Comparison of ENCODE assay signal across 20 cellular contexts in genomic region chr10:9069136-9069535, GRCh38.
DNase-seq lines count a peak whose midpoint lies in the region; ATAC-seq, FAIRE-seq and TF ChIP-seq lines count a peak whose summit lies in the region.
"Had no signal": no experiment of that assay in that cellular context is flagged by ENCODE, and none has a peak within 500 bp of the region (broad histone marks: within the 10 kb centered on the region; RNA-seq: fewer than 3 reads in every experiment).

No MANE protein-coding gene starts in this region.

- no peak for DNase-seq in activated T-cell treated with anti-CD3 and anti-CD28 coated beads, Interleukin-2, amount 50 U/mL, for 4 hours
- DNase-seq in activated T-cell treated with anti-CD3 and anti-CD28 coated beads, Interleukin-2, amount 50 U/mL, for 48 hours, result no peak
- DNase-seq in HTR-8/SVneo (ENCODE audit: insufficient read length, low spot score), result peak; percentile 10
- peak; percentile 19 for DNase-seq in kidney epithelial cell (ENCODE audit: low read depth)
- DNase-seq in SHP77 treated with DMSO at 0.1 percent for 48 hours (lab: John Stamatoyannopoulos, UW), result no peak
- DNase-seq: activated B cell treated with CpG ODN at 0.5 μM for 24 hours; activated effector memory CD4-positive, alpha-beta T cell treated with Interleukin-2 at 50 U/mL for 16 hours; C1 segment of cervical spinal cord; GM23248; immature natural killer cell; NCI-H446 treated with DMSO at 0.1 percent for 48 hours; NK-92 treated with Interleukin-12 subunit alpha and Interleukin-12 subunit beta, amount 100 ng/mL, for 24 hours; right lobe of liver; substantia nigra had no signal

- peaks cover 3% of the 10 kb centered on the region for H3K4me1 Mint-ChIP-seq in activated T-cell treated with anti-CD3 and anti-CD28 coated beads, Interleukin-2, amount 50 U/mL, for 4 hours (ENCODE audit: low read depth)
- H3K4me1 Mint-ChIP-seq in activated T-helper 17 cell treated with anti-CD3 and anti-CD28 coated beads, Interleukin-2, amount 50 U/mL, for 72 hours, result no peaks in the 10 kb centered on the region
- H3K4me1 Mint-ChIP-seq: activated B cell treated with CpG ODN at 0.5 μM for 24 hours, immature natural killer cell, nephron had no signal

- ATAC-seq in activated T-cell treated with anti-CD3 and anti-CD28 coated beads, Interleukin-2, amount 50 U/mL, for 4 hours, result peak; percentile 75 to 96
- peak; percentile 32 for ATAC-seq in activated T-helper 17 cell treated with anti-CD3 and anti-CD28 coated beads, Interleukin-2, amount 50 U/mL, for 72 hours (replicated peaks)
- ATAC-seq in GM18861 (IDR thresholded peaks at IDR 0.05; ENCODE audit: unreplicated experiment) (no peak), GM19351 (IDR thresholded peaks at IDR 0.05; ENCODE audit: unreplicated experiment) (no peak)
- ATAC-seq: right lobe of liver had no signal

- no peak overlapping the region for H3K4me3 Mint-ChIP-seq in activated T-cell treated with anti-CD3 and anti-CD28 coated beads, Interleukin-2, amount 50 U/mL, for 4 hours
- no peak overlapping the region for H3K4me3 Mint-ChIP-seq in activated T-helper 17 cell treated with anti-CD3 and anti-CD28 coated beads, Interleukin-2, amount 50 U/mL, for 72 hours
- H3K4me3 Mint-ChIP-seq: activated B cell treated with CpG ODN at 0.5 μM for 24 hours, immature natural killer cell, nephron had no signal

- H3K27ac Mint-ChIP-seq in activated T-helper 17 cell treated with anti-CD3 and anti-CD28 coated beads, Interleukin-2, amount 50 U/mL, for 72 hours, result no peak overlapping the region
- H3K27ac Mint-ChIP-seq: activated B cell treated with CpG ODN at 0.5 μM for 24 hours, immature natural killer cell, nephron had no signal

- peaks cover 2% of the 10 kb centered on the region for H3K27me3 Mint-ChIP-seq in activated T-cell treated with anti-CD3 and anti-CD28 coated beads, Interleukin-2, amount 50 U/mL, for 4 hours (ENCODE audit: low read depth)
- H3K27me3 Mint-ChIP-seq in activated T-helper 17 cell treated with anti-CD3 and anti-CD28 coated beads, Interleukin-2, amount 50 U/mL, for 72 hours, result peaks cover 4% of the 10 kb centered on the region
- H3K27me3 Mint-ChIP-seq: activated B cell treated with CpG ODN at 0.5 μM for 24 hours had no signal

- no peak for FAIRE-seq in HTR-8/SVneo (lab: Jason Lieb, UNC)
- FAIRE-seq: endothelial cell of umbilical vein had no signal

- H3K27me3 ChIP-seq in kidney epithelial cell (ENCODE audit: control insufficient read depth, insufficient read depth, low read length), result no peaks in the 10 kb centered on the region
- H3K27me3 ChIP-seq: cardiac muscle cell, right lobe of liver had no signal

- no peaks in the 10 kb centered on the region for H3K36me3 ChIP-seq in kidney epithelial cell (ENCODE audit: control insufficient read depth, insufficient read depth, low read length)
- H3K36me3 ChIP-seq: cardiac muscle cell, right lobe of liver had no signal

- H3K9me3 Mint-ChIP-seq in activated T-cell treated with anti-CD3 and anti-CD28 coated beads, Interleukin-2, amount 50 U/mL, for 4 hours, result no peaks in the 10 kb centered on the region
- H3K9me3 Mint-ChIP-seq in activated T-helper 17 cell treated with anti-CD3 and anti-CD28 coated beads, Interleukin-2, amount 50 U/mL, for 72 hours, result peaks cover 5% of the 10 kb centered on the region
- H3K9me3 Mint-ChIP-seq: nephron had no signal

- TF ChIP-seq CTCF in kidney epithelial cell (IDR thresholded peaks at IDR 0.05; ENCODE audit: insufficient read depth, low read length, poor library complexity, severe bottlenecking), result no peak

- no peaks in the 10 kb centered on the region for H3K36me3 Mint-ChIP-seq in activated T-cell treated with anti-CD3 and anti-CD28 coated beads, Interleukin-2, amount 50 U/mL, for 4 hours (ENCODE audit: insufficient read depth)
- no peaks in the 10 kb centered on the region for H3K36me3 Mint-ChIP-seq in activated T-helper 17 cell treated with anti-CD3 and anti-CD28 coated beads, Interleukin-2, amount 50 U/mL, for 72 hours (ENCODE audit: low read depth)
- H3K36me3 Mint-ChIP-seq: immature natural killer cell had no signal

- no peak overlapping the region for H3K4me3 ChIP-seq in kidney epithelial cell (ENCODE audit: low read depth, low read length)
- H3K4me3 ChIP-seq: cardiac muscle cell, GM23248, right lobe of liver had no signal

Comparison
In these comparisons a context has a peak if more than half of its experiments do, and no peak if none do; other contexts are left out.
1. ATAC-seq: peak in activated T-cell treated with anti-CD3 and anti-CD28 coated beads, Interleukin-2, amount 50 U/mL, for 4 hours (2 of 2) and activated T-helper 17 cell treated with anti-CD3 and anti-CD28 coated beads, Interleukin-2, amount 50 U/mL, for 72 hours (single experiment); none in GM18861 (single experiment) and GM19351 (single experiment).
2. DNase-seq: peak in HTR-8/SVneo (single experiment) and kidney epithelial cell (single experiment); none in activated T-cell treated with anti-CD3 and anti-CD28 coated beads, Interleukin-2, amount 50 U/mL, for 4 hours (single experiment), activated T-cell treated with anti-CD3 and anti-CD28 coated beads, Interleukin-2, amount 50 U/mL, for 48 hours (0 of 2) and SHP77 treated with DMSO at 0.1 percent for 48 hours (single experiment).